ENCODE assay signal across 15 cellular contexts in the genomic region with DNA sequence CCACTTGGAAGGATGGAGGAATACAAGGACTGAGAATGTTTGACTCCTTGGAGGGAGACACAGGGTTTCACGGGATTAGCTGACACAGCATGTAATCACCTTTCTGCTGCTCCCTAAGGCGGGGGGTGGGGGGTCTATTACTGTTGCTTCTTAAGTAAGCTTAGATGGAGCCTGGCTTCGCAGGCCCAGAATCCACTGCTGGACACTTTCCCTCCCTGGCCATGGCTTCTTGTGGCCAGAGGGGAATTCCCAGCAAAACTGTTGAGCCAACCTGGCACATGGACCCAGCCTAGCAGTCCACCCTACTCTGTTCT. TPM values are rescaled to one million over a fixed set of nuclear protein-coding genes. Genes with fewer than 3 reads are reported as not detected.
A peak's percentile ranks its signal among the peaks of the same experiment; 100 is the strongest.
DNase-seq lines count a peak whose midpoint lies in the region; TF ChIP-seq lines count a peak whose summit lies in the region.
"Had no signal": no experiment of that assay in that cellular context is flagged by ENCODE, and none has a peak within 500 bp of the region (broad histone marks: within the 10 kb centered on the region; RNA-seq: fewer than 3 reads in every experiment).

No MANE protein-coding gene starts in this region.

- H3K9ac ChIP-seq in BLaER1 treated with 17β-estradiol and CSF1 and Interleukin-3, amounts not matched to agents 10 nM and 100 nM, result peak overlapping the region in 9 of 11 experiments; percentile 29 to 71 (median 57); a peak in 12 of 22 replicates

- peaks cover 12% of the 10 kb centered on the region for H3K4me1 Mint-ChIP-seq in MCF 10A (ENCODE audit: insufficient read depth, unreplicated experiment)
- no peaks in the 10 kb centered on the region for H3K4me1 Mint-ChIP-seq in activated CD4-positive, alpha-beta T cell treated with anti-CD3 and anti-CD28 coated beads, Interleukin-2, amount 10 ng/mL, durations not matched to agents 7 days and 5 days

- H3K27me3 Mint-ChIP-seq in MCF 10A (ENCODE audit: insufficient read depth, unreplicated experiment), result peaks cover 13% of the 10 kb centered on the region
- peaks cover 3% of the 10 kb centered on the region for H3K27me3 Mint-ChIP-seq in activated CD4-positive, alpha-beta T cell treated with anti-CD3 and anti-CD28 coated beads, Interleukin-2, amount 10 ng/mL, durations not matched to agents 7 days and 5 days

- peak overlapping the region; percentile 89 to 96 (median 93) for H3K4me2 ChIP-seq in BLaER1 treated with 17β-estradiol and CSF1 and Interleukin-3, amounts not matched to agents 10 nM and 100 nM

- intact Hi-C loops in MCF 10A (cut with micrococcal nuclease), result no loop called here

- H3K9me3 ChIP-seq in BLaER1 treated with 17β-estradiol and CSF1 and Interleukin-3, amounts not matched to agents 10 nM and 100 nM (replicated peaks in 1 of 11), result peaks cover 3 to 11% (median 8%) of the 10 kb centered on the region in 11 experiments; a peak in 21 of 22 replicates

- H3K4me3 Mint-ChIP-seq in MCF 10A (ENCODE audit: unreplicated experiment), result no peak overlapping the region
- no peak overlapping the region for H3K4me3 Mint-ChIP-seq in activated CD4-positive, alpha-beta T cell treated with anti-CD3 and anti-CD28 coated beads, Interleukin-2, amount 10 ng/mL, durations not matched to agents 7 days and 5 days
- H3K4me3 Mint-ChIP-seq: T-cell had no signal

- BruUV-seq in MCF 10A (replicated peaks; lab: Mats Ljungman, UMichigan), result no TSS peak

- no peak overlapping the region; a peak in 1 of 20 replicates for H3K4me3 ChIP-seq in BLaER1 treated with 17β-estradiol and CSF1 and Interleukin-3, amounts not matched to agents 10 nM and 100 nM
- H3K4me3 ChIP-seq in fibroblast of the aortic adventitia (ENCODE audit: low read depth, low read length) (no peak overlapping the region), retinal pigment epithelial cell (ENCODE audit: low read length) (no peak overlapping the region)

- H4K20me1 ChIP-seq in BLaER1 treated with 17β-estradiol and CSF1 and Interleukin-3, amounts not matched to agents 10 nM and 100 nM, result no peaks in the 10 kb centered on the region

- CTCF ChIA-PET in MCF 10A (lab: Yijun Ruan, JAX), result interaction anchor here (0.5 kb wide), 1 partner anchor 23 kb away, joined by 4 read pairs; no protein-coding TSS in a partner anchor
- CTCF ChIA-PET in activated CD4-positive, alpha-beta T cell treated with anti-CD3 and anti-CD28 coated beads, Interleukin-2, amount 10 ng/mL, durations not matched to agents 7 days and 5 days (lab: Charles Lee), result interaction anchor here (0.8 kb wide), 1 partner anchor 10 kb away, joined by 4 read pairs; no protein-coding TSS in a partner anchor

- peak; percentile 79 for DNase-seq in NCI-H82 treated with DMSO at 0.1 percent for 48 hours (lab: John Stamatoyannopoulos, UW; ENCODE audit: unreplicated experiment)
- DNase-seq in fibroblast of the aortic adventitia (ENCODE audit: low read depth), result peak; percentile 65
- peak; percentile 94 for DNase-seq in retinal pigment epithelial cell (ENCODE audit: low read depth)
- no peak for DNase-seq in MCF 10A (ENCODE audit: unreplicated experiment)
- DNase-seq in GM19240 (ENCODE audit: insufficient read length, low spot score), result no peak
- no peak for DNase-seq in NCI-H146 (lab: John Stamatoyannopoulos, UW)
- DNase-seq in activated CD4-positive, alpha-beta T cell treated with anti-CD3 and anti-CD28 coated beads, Interleukin-2, amount 10 ng/mL, durations not matched to agents 7 days and 5 days, result no peak
- DNase-seq: activated CD4-positive, alpha-beta T cell treated with anti-CD3 and anti-CD28 coated beads, Interleukin-2, amount 50 U/mL, for 1 hour; brain microvascular endothelial cell; GF-D8; KBM-7; NCI-H2081; small intestine; T-cell had no signal

- H3K4me1 ChIP-seq in BLaER1 treated with 17β-estradiol and CSF1 and Interleukin-3, amounts not matched to agents 10 nM and 100 nM, result peaks cover 27 to 51% (median 49%) of the 10 kb centered on the region in 10 experiments

- TF ChIP-seq CTCF in fibroblast of the aortic adventitia (IDR thresholded peaks at IDR 0.05; ENCODE audit: insufficient read depth, low read length) (no peak), retinal pigment epithelial cell (conservative IDR thresholded peaks at IDR 0.05; ENCODE audit: low read depth, low read length) (no peak), MCF 10A (IDR thresholded peaks at IDR 0.05; ENCODE audit: unreplicated experiment) (no peak)

- no peak overlapping the region for H3K27ac Mint-ChIP-seq in MCF 10A (ENCODE audit: low read depth, unreplicated experiment)
- no peak overlapping the region for H3K27ac Mint-ChIP-seq in activated CD4-positive, alpha-beta T cell treated with anti-CD3 and anti-CD28 coated beads, Interleukin-2, amount 10 ng/mL, durations not matched to agents 7 days and 5 days
- H3K27ac Mint-ChIP-seq: T-cell had no signal

- peaks cover 0 to 6% (median 0%) of the 10 kb centered on the region in 11 experiments; a peak in 2 of 22 replicates for H3K27me3 ChIP-seq in BLaER1 treated with 17β-estradiol and CSF1 and Interleukin-3, amounts not matched to agents 10 nM and 100 nM
- H3K27me3 ChIP-seq: brain microvascular endothelial cell had no signal

- POLR2A ChIA-PET in MCF 10A (lab: Yijun Ruan, JAX), result interaction anchor here (0.6 kb wide), 1 partner anchor 145 kb away, joined by 3 read pairs; no protein-coding TSS in a partner anchor
- POLR2A ChIA-PET in activated CD4-positive, alpha-beta T cell treated with anti-CD3 and anti-CD28 coated beads, Interleukin-2, amount 10 ng/mL, durations not matched to agents 7 days and 5 days (lab: Charles Lee), result no interaction called here

- H3K9me3 Mint-ChIP-seq in MCF 10A (ENCODE audit: unreplicated experiment), result peaks cover under 1% of the 10 kb centered on the region
- H3K9me3 Mint-ChIP-seq in activated CD4-positive, alpha-beta T cell treated with anti-CD3 and anti-CD28 coated beads, Interleukin-2, amount 10 ng/mL, durations not matched to agents 7 days and 5 days, result no peaks in the 10 kb centered on the region

- H3K36me3 ChIP-seq in BLaER1 treated with 17β-estradiol and CSF1 and Interleukin-3, amounts not matched to agents 10 nM and 100 nM, result no peaks in the 10 kb centered on the region
- H3K36me3 ChIP-seq: brain microvascular endothelial cell had no signal

- H3K27ac ChIP-seq in BLaER1 treated with 17β-estradiol and CSF1 and Interleukin-3, amounts not matched to agents 10 nM and 100 nM, result peak overlapping the region in 7 of 11 experiments; percentile 42 to 70 (median 51); a peak in 8 of 22 replicates

- H3K36me3 Mint-ChIP-seq in MCF 10A (ENCODE audit: insufficient read depth, unreplicated experiment), result no peaks in the 10 kb centered on the region
- no peaks in the 10 kb centered on the region for H3K36me3 Mint-ChIP-seq in activated CD4-positive, alpha-beta T cell treated with anti-CD3 and anti-CD28 coated beads, Interleukin-2, amount 10 ng/mL, durations not matched to agents 7 days and 5 days (ENCODE audit: low read depth)
- H3K36me3 Mint-ChIP-seq: T-cell had no signal

RNA-seq across cellular contexts. Expression of gene DLG1, which starts 55.4 kb away (rescaled TPM):
- 47.3 and 49.6 TPM in 2 replicates for total RNA-seq in fibroblast of the aortic adventitia (ENCODE audit: low replicate concordance)
- total RNA-seq in MCF 10A (2022), result 121 and 129 TPM in 2 replicates
- total RNA-seq in activated CD4-positive, alpha-beta T cell treated with anti-CD3 and anti-CD28 coated beads, Interleukin-2, amount 10 ng/mL, durations not matched to agents 7 days and 5 days, result 10 to 100 TPM; 72.2 to 81.6 TPM

Comparison
In these comparisons a context has a peak if more than half of its experiments do, and no peak if none do; other contexts are left out.
1. DNase-seq: peak in NCI-H82 treated with DMSO at 0.1 percent for 48 hours (single experiment), fibroblast of the aortic adventitia (single experiment) and retinal pigment epithelial cell (single experiment); none in MCF 10A (single experiment), GM19240 (single experiment), NCI-H146 (single experiment) and activated CD4-positive, alpha-beta T cell treated with anti-CD3 and anti-CD28 coated beads, Interleukin-2, amount 10 ng/mL, durations not matched to agents 7 days and 5 days (single experiment).